ENCODE assay signal across 1 cellular context in genomic region chr22:20495861-20496681, GRCh38.
A peak's percentile ranks its signal among the peaks of the same experiment; 100 is the strongest.
TF ChIP-seq lines count a peak whose summit lies in the region.

No MANE protein-coding gene starts in this region.

TF ChIP-seq in K562, 482 proteins besides CTCF, POLR2A, EP300 and RAD21 (continued from another document and continues in another):
- TF ChIP-seq POLR2B (IDR thresholded peaks at IDR 0.05; ENCODE audit: low read depth, partially characterized antibody) (no peak), CHD1 (IDR thresholded peaks at IDR 0.05; ENCODE audit: low read length) (peak; percentile 98), ZNF165 (CRISPR knock-in tag; IDR thresholded peaks at IDR 0.05; ENCODE audit: borderline replicate concordance) (peak; percentile 18; the same call in 1 of the 2 replicates), ZFP36 (IDR thresholded peaks at IDR 0.05; ENCODE audit: low read depth, low read length, partially characterized antibody) (peak; percentile 49), ZNF24 (IDR thresholded peaks at IDR 0.05) (no peak), BCLAF1 (IDR thresholded peaks at IDR 0.05; ENCODE audit: borderline replicate concordance in 1 of 2, control insufficient read depth in 1 of 2, low read depth in 2 of 2, low read length in 1 of 2) (0 out of 4 replicates have a peak, but pooled peaks of 1 of the 2 experiments have one; percentile 37), GATAD2A (IDR thresholded peaks at IDR 0.05) (no peak), SNIP1 (IDR thresholded peaks at IDR 0.05; ENCODE audit: low read depth) (no peak), CEBPZ (IDR thresholded peaks at IDR 0.05; ENCODE audit: borderline replicate concordance, low read depth, low read length) (peak; percentile 74), ZNF41 (CRISPR knock-in tag; conservative IDR thresholded peaks at IDR 0.05) (peak; percentile 76), MXD1 (CRISPR knock-in tag; IDR thresholded peaks at IDR 0.05; ENCODE audit: borderline replicate concordance, poor library complexity, severe bottlenecking) (no peak), TBL1XR1 (IDR thresholded peaks at IDR 0.05; ENCODE audit: low read length in 2 of 2) (peak; percentile 83 to 93), CTCFL (IDR thresholded peaks at IDR 0.05; ENCODE audit: borderline replicate concordance, insufficient read depth, low read depth, low read length, poor library complexity, severe bottlenecking) (peak; percentile 98), POLR2G (IDR thresholded peaks at IDR 0.05; ENCODE audit: low read depth, low read length) (peak; percentile 82), RBM25 (IDR thresholded peaks at IDR 0.05; ENCODE audit: low read depth, low read length, severe bottlenecking) (no peak), TARDBP (IDR thresholded peaks at IDR 0.05) (no peak), ELK3 (CRISPR knock-in tag; IDR thresholded peaks at IDR 0.05) (peak; percentile 79; the same call in 1 of the 2 replicates), ZKSCAN3 (CRISPR knock-in tag; IDR thresholded peaks at IDR 0.05) (0 out of 2 replicates have a peak, but pooled peaks have one; percentile 16), JUND (IDR thresholded peaks at IDR 0.05; ENCODE audit: borderline replicate concordance, low read depth, low read length) (peak; percentile 88), JUND (tag; IDR thresholded peaks at IDR 0.05; ENCODE audit: borderline replicate concordance, low read depth, low read length) (peak; percentile 69; the same call in 2 of the 3 replicates), ZC3H11A (IDR thresholded peaks at IDR 0.05; ENCODE audit: low read depth, low read length) (peak; percentile 43; the same call in 1 of the 2 replicates), TFAM (CRISPR knock-in tag; conservative IDR thresholded peaks at IDR 0.05) (no peak), SMARCB1 (IDR thresholded peaks at IDR 0.05; ENCODE audit: insufficient read length, low read depth) (no peak), YY1 (IDR thresholded peaks at IDR 0.05; ENCODE audit: borderline replicate concordance in 1 of 3, control insufficient read depth in 1 of 3, extremely low read depth in 1 of 3, insufficient read depth in 3 of 3, insufficient read length in 1 of 3, insufficient replicate concordance in 2 of 3, low read depth in 1 of 3, low read length in 2 of 3) (peak in 2 of 3 experiments; percentile 71), GTF2F1 (IDR thresholded peaks at IDR 0.05; ENCODE audit: low read depth, low read length) (peak; percentile 88), THAP12 (CRISPR knock-in tag; IDR thresholded peaks at IDR 0.05) (peak; percentile 98), IFI16 (CRISPR knock-in tag; IDR thresholded peaks at IDR 0.05) (no peak), ZBTB9 (CRISPR knock-in tag; IDR thresholded peaks at IDR 0.05) (peak; percentile 95), TEAD1 (CRISPR knock-in tag; IDR thresholded peaks at IDR 0.05) (peak in 1 of 2 experiments; percentile 89; a peak in 2 of 4 replicates), RFX7 (CRISPR knock-in tag; IDR thresholded peaks at IDR 0.05) (peak; percentile 93), ZFP1 (CRISPR knock-in tag; IDR thresholded peaks at IDR 0.05) (peak; percentile 66), CBX2 (IDR thresholded peaks at IDR 0.05; ENCODE audit: insufficient read depth, low read length, poor library complexity, severe bottlenecking) (no peak), CAMTA2 (CRISPR knock-in tag; conservative IDR thresholded peaks at IDR 0.05) (peak; percentile 95), CXXC5 (CRISPR knock-in tag; IDR thresholded peaks at IDR 0.05) (peak; percentile 79), ZNF384 (IDR thresholded peaks at IDR 0.05; ENCODE audit: low read depth, low read length) (peak; percentile 88), NR4A1 (CRISPR knock-in tag; IDR thresholded peaks at IDR 0.05) (peak; percentile 94), NR4A1 (tag; IDR thresholded peaks at IDR 0.05) (peak; percentile 82; the same call in 1 of the 2 replicates), THRB (CRISPR knock-in tag; conservative IDR thresholded peaks at IDR 0.05) (peak; percentile 100)
